ENCODE assay signal across 9 cellular contexts in genomic region chr9:74570879-74571512, GRCh38.
DNase-seq lines count a peak whose midpoint lies in the region; ATAC-seq and TF ChIP-seq lines count a peak whose summit lies in the region.
"Had no signal": no experiment of that assay in that cellular context is flagged by ENCODE, and none has a peak within 500 bp of the region (broad histone marks: within the 10 kb centered on the region; RNA-seq: fewer than 3 reads in every experiment).

No MANE protein-coding gene starts in this region.

- no peak for TF ChIP-seq POLR2A in spleen (IDR thresholded peaks at IDR 0.05)

- intact Hi-C loops in spleen (cut with DNase I; ENCODE audit: low total_unique reads), result no loop called here
- intact Hi-C loops in aorta (cut with DNase I), result no loop called here

- WGBS in spleen, 5 donors, result 20 to 26% (median 23%) methylated on average over 4 of the region's 4 CpGs
- WGBS in aorta, 2 donors, result 21 to 22% methylated on average over 4 of the region's 4 CpGs

- H3K9me3 ChIP-seq in spleen (no peaks in the 10 kb centered on the region), aorta (ENCODE audit: control insufficient read depth, low read length) (no peaks in the 10 kb centered on the region)

- TF ChIP-seq CTCF in foreskin keratinocyte (conservative IDR thresholded peaks at IDR 0.05), result peak; percentile 82
- TF ChIP-seq CTCF in spleen (IDR thresholded peaks at IDR 0.05 in 8 of 11, conservative IDR thresholded peaks at IDR 0.05 in 3 of 11), result peak in 10 of 11 experiments; percentile 14 to 61 (median 53)

- no peak overlapping the region for H3K4me3 ChIP-seq in spleen
- no peak overlapping the region for H3K4me3 ChIP-seq in aorta (ENCODE audit: low read length in 2 of 2)
- H3K4me3 ChIP-seq: skin epidermis had no signal

- ATAC-seq in GM18867 (IDR thresholded peaks at IDR 0.05; ENCODE audit: unreplicated experiment), result peak; percentile 70
- peak; percentile 60 for ATAC-seq in HG03457 (IDR thresholded peaks at IDR 0.05; ENCODE audit: unreplicated experiment)
- ATAC-seq in foreskin keratinocyte, result peak; percentile 68
- no peak for ATAC-seq in aorta (ENCODE audit: low FRiP score)

- DNase-seq in D341Med (ENCODE audit: low spot score), result peak; percentile 39
- DNase-seq in SW480 (ENCODE audit: low spot score), result peak; percentile 33
- DNase-seq in foreskin keratinocyte, result peak in 1 of 2 donors; percentile 14
- no peak for DNase-seq in spleen
- DNase-seq in aorta, result no peak
- no peak for DNase-seq in mucosa of gallbladder (ENCODE audit: low spot score)

- no peaks in the 10 kb centered on the region for H3K4me1 ChIP-seq in foreskin keratinocyte
- H3K4me1 ChIP-seq in spleen, result no peaks in the 10 kb centered on the region
- no peaks in the 10 kb centered on the region for H3K4me1 ChIP-seq in aorta (ENCODE audit: control insufficient read depth in 1 of 2, insufficient read depth in 2 of 2, low read length in 2 of 2)

- H3K27ac ChIP-seq in foreskin keratinocyte, result no peak overlapping the region
- no peak overlapping the region for H3K27ac ChIP-seq in spleen
- H3K27ac ChIP-seq in aorta (ENCODE audit: low read depth in 1 of 2, low read length in 2 of 2), result no peak overlapping the region
- H3K27ac ChIP-seq: skin epidermis had no signal

- H3K27me3 ChIP-seq in foreskin keratinocyte (peaks cover 3% of the 10 kb centered on the region), spleen (replicated peaks in 1 of 7) (no peaks in the 10 kb centered on the region), aorta (ENCODE audit: control insufficient read depth in 1 of 2, insufficient read depth in 2 of 2, low read length in 1 of 2) (no peaks in the 10 kb centered on the region)

- no peaks in the 10 kb centered on the region for H3K36me3 ChIP-seq in spleen
- no peaks in the 10 kb centered on the region for H3K36me3 ChIP-seq in aorta (ENCODE audit: control insufficient read depth in 1 of 2, insufficient read depth in 2 of 2, low read length in 1 of 2)

Comparison
In these comparisons a context has a peak if more than half of its experiments do, and no peak if none do; other contexts are left out.
1. DNase-seq: peak in D341Med (single experiment) and SW480 (single experiment); none in spleen (single experiment), aorta (0 of 2) and mucosa of gallbladder (single experiment).